13 cellular contexts compared by ENCODE assay signal in genomic region chr2:110746586-110747521, GRCh38. TPM values are rescaled to one million over a fixed set of nuclear protein-coding genes. Genes with fewer than 3 reads are reported as not detected.
"Had no signal": no experiment of that assay in that cellular context is flagged by ENCODE, and none has a peak within 500 bp of the region (broad histone marks: within the 10 kb centered on the region; RNA-seq: fewer than 3 reads in every experiment).

No MANE protein-coding gene starts in this region.

- H3K4me3 ChIP-seq: dorsolateral prefrontal cortex, pancreas, spleen, upper lobe of left lung had no signal

- H3K27me3 ChIP-seq: upper lobe of left lung had no signal

- DNase-seq: activated CD4-positive, alpha-beta T cell treated with anti-CD3 and anti-CD28 coated beads, Interleukin-2, amount 50 U/mL, for 1 hour; activated CD4-positive, CD25-positive, alpha-beta regulatory T cell; dorsolateral prefrontal cortex; erythroblast; naive B cell; pancreas; spleen; upper lobe of left lung had no signal

- H3K27ac ChIP-seq: dorsolateral prefrontal cortex, pancreas, upper lobe of left lung had no signal

- H3K36me3 ChIP-seq: pancreas, spleen, upper lobe of left lung had no signal

- ATAC-seq: left lobe of liver, pancreas, sciatic nerve had no signal

- H3K4me3 Mint-ChIP-seq: activated naive CD4-positive, alpha-beta T cell treated with anti-CD3 and anti-CD28 coated beads, Interleukin-2, amount 10 ng/mL, durations not matched to agents 7 days and 5 days; naive B cell; stimulated activated naive CD8-positive, alpha-beta T cell treated with anti-CD3 and anti-CD28 coated beads, Interleukin-15, Interleukin-2, amounts not matched to agents 100 ng/mL and 50 ng/mL, for 24 hours had no signal

- H3K4me1 ChIP-seq: pancreas had no signal

- H3K27ac Mint-ChIP-seq: stimulated activated naive CD8-positive, alpha-beta T cell treated with anti-CD3 and anti-CD28 coated beads, Interleukin-15, Interleukin-2, amounts not matched to agents 100 ng/mL and 50 ng/mL, for 24 hours had no signal

- H3K9me3 ChIP-seq: pancreas, spleen, upper lobe of left lung had no signal

- H3K36me3 Mint-ChIP-seq: naive B cell had no signal

- H3K9me3 Mint-ChIP-seq: activated naive CD4-positive, alpha-beta T cell treated with anti-CD3 and anti-CD28 coated beads, Interleukin-2, amount 10 ng/mL, durations not matched to agents 7 days and 5 days; naive B cell; stimulated activated naive CD8-positive, alpha-beta T cell treated with anti-CD3 and anti-CD28 coated beads, Interleukin-15, Interleukin-2, amounts not matched to agents 100 ng/mL and 50 ng/mL, for 24 hours had no signal

RNA-seq across cellular contexts. Expression of gene ACOXL, which starts 14.5 kb away (rescaled TPM):
- total RNA-seq: left lobe of liver, sciatic nerve, temporal lobe had no signal
